In the genomic region with DNA sequence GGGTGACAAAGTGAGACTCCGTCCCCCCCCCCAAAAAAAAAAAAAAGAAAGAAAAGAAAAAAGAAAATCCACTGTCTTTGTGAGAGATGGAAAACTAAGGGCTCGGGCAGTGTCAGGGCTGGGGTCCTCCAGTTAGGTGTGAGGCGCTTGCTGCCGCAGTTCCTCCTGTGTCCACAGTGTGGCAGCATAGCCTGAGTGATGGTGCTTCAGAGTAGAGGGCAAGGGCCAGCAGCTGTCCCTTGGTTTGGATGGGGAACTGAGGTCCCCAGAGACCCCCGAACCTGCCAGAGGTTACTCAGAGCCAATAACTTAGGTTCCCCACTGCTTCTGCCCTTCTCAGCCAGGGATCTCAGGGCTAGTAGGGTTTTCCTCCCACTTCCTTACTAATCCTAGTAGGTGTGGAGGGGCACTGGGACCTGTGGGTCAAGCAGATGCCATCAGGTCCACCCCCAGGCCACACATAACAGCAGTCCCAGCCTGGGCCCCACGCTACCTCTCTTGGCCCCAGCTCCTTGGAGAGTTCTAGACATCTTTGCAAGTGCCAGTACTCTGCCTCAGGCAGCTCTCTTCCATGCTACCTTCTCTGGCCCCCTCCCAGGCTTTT, we compare ENCODE assay signal across 8 cellular contexts. TPM values are rescaled to one million over a fixed set of nuclear protein-coding genes. Genes with fewer than 3 reads are reported as not detected.
A peak's percentile ranks its signal among the peaks of the same experiment; 100 is the strongest.
DNase-seq lines count a peak whose midpoint lies in the region; ATAC-seq and TF ChIP-seq lines count a peak whose summit lies in the region.

No MANE protein-coding gene starts in this region.

- intact Hi-C loops in Calu3 (cut with micrococcal nuclease; ENCODE audit: unreplicated experiment) (no loop called here), upper lobe of right lung (cut with DNase I) (no loop called here)

- no peak overlapping the region for H3K27ac ChIP-seq in SJCRH30
- no peak overlapping the region for H3K27ac ChIP-seq in parathyroid adenoma
- H3K27ac ChIP-seq in upper lobe of right lung = no peak overlapping the region

- ATAC-seq in upper lobe of right lung (peak; percentile 96), HG02870 (IDR thresholded peaks at IDR 0.05; ENCODE audit: unreplicated experiment) (no peak)

- no TSS peak for BruUV-seq in Calu3 (replicated peaks; lab: Mats Ljungman, UMichigan)

- H3K9me3 ChIP-seq in SJCRH30 (replicated peaks) (no peaks in the 10 kb centered on the region), parathyroid adenoma (ENCODE audit: control insufficient read depth, low read length) (no peaks in the 10 kb centered on the region), upper lobe of right lung (no peaks in the 10 kb centered on the region)

- H3K4me1 ChIP-seq in SJCRH30 (peaks cover 17% of the 10 kb centered on the region), parathyroid adenoma (no peaks in the 10 kb centered on the region), upper lobe of right lung (peaks cover 8% of the 10 kb centered on the region)

- no peaks in the 10 kb centered on the region for H3K36me3 ChIP-seq in SJCRH30
- H3K36me3 ChIP-seq in parathyroid adenoma (ENCODE audit: control insufficient read depth, insufficient read depth, low read length) = no peaks in the 10 kb centered on the region
- H3K36me3 ChIP-seq in upper lobe of right lung = no peaks in the 10 kb centered on the region

- H3K9me3 Mint-ChIP-seq in Calu3 (ENCODE audit: low read depth, unreplicated experiment) = no peaks in the 10 kb centered on the region

- H2AFZ ChIP-seq in parathyroid adenoma = no peak overlapping the region

- no peaks in the 10 kb centered on the region for H3K79me2 ChIP-seq in parathyroid adenoma

- no peak overlapping the region for H3K4me3 ChIP-seq in SJCRH30
- H3K4me3 ChIP-seq in parathyroid adenoma (ENCODE audit: low read depth, low read length) = no peak overlapping the region
- no peak overlapping the region for H3K4me3 ChIP-seq in upper lobe of right lung

- no peak overlapping the region for H3K4me3 Mint-ChIP-seq in Calu3 (ENCODE audit: low read depth, unreplicated experiment)

- H3K4me2 ChIP-seq in parathyroid adenoma (ENCODE audit: low read length) = no peak overlapping the region

- CTCF ChIA-PET in Calu3 (lab: Charles Lee) = interaction anchor here (1.1 kb wide), 1 partner anchor 40 kb away, joined by 3 read pairs; no protein-coding TSS in a partner anchor

- peak; percentile 85 for TF ChIP-seq CTCF in Calu3 (IDR thresholded peaks at IDR 0.05; ENCODE audit: unreplicated experiment)
- peak; percentile 94 for TF ChIP-seq CTCF in parathyroid adenoma (IDR thresholded peaks at IDR 0.05)
- peak; percentile 92 for TF ChIP-seq CTCF in upper lobe of right lung (IDR thresholded peaks at IDR 0.05)

- H3K9ac ChIP-seq in parathyroid adenoma = no peak overlapping the region

- no peaks in the 10 kb centered on the region for H3K4me1 Mint-ChIP-seq in Calu3 (ENCODE audit: low read depth, unreplicated experiment)

- H3K36me3 Mint-ChIP-seq in Calu3 (ENCODE audit: insufficient read depth, unreplicated experiment) = no peaks in the 10 kb centered on the region

- DNase-seq in Calu3 (peak; percentile 72), HT1080 (ENCODE audit: low read depth) (peak; percentile 58), SJCRH30 (peak; percentile 94 to 99), globus pallidus (ENCODE audit: low spot score) (peak; percentile 68), upper lobe of right lung (peak; percentile 85)
- DNase-seq in activated naive CD4-positive, alpha-beta T cell (lab: John Stamatoyannopoulos, UW) = peak; percentile 10 to 63 (median 47)

- no peaks in the 10 kb centered on the region for H3K27me3 ChIP-seq in SJCRH30
- no peaks in the 10 kb centered on the region for H3K27me3 ChIP-seq in parathyroid adenoma (ENCODE audit: control insufficient read depth, insufficient read depth, low read length)
- H3K27me3 ChIP-seq in upper lobe of right lung = no peaks in the 10 kb centered on the region

- no peak overlapping the region for H3K27ac Mint-ChIP-seq in Calu3 (ENCODE audit: unreplicated experiment)

- no peaks in the 10 kb centered on the region for H3K27me3 Mint-ChIP-seq in Calu3 (ENCODE audit: unreplicated experiment)

RNA-seq across cellular contexts. Expression of a gene that starts 7.9 kb away (rescaled TPM):
- 10.0 and 10.7 TPM in 2 replicates for total RNA-seq in Calu3 (2022)
- total RNA-seq in HT1080 (2014; rRNA removed; shearing (Covaris generic)) = 36.5 and 39.3 TPM in 2 replicates
- polyA plus RNA-seq in HT1080 (2015; cell fraction: cytosol; rRNA removed) = 47.7 and 48.6 TPM in 2 replicates
- 54.8 and 54.9 TPM in 2 replicates for polyA plus RNA-seq in HT1080 (2015; cell fraction: nucleus; rRNA removed)
- 75.0 and 78.3 TPM in 2 replicates for total RNA-seq in SJCRH30 (2014; rRNA removed; shearing (Covaris generic))
- 11.7 TPM for total RNA-seq in upper lobe of right lung

RNA-seq across cellular contexts. Expression of a gene that starts 33.9 kb away (rescaled TPM):
- total RNA-seq in Calu3 (2022) (51.7 and 54.9 TPM in 2 replicates), upper lobe of right lung (99.1 TPM)
- 75.9 and 91.6 TPM in 2 replicates for total RNA-seq in HT1080 (2014; rRNA removed; shearing (Covaris generic))
- polyA plus RNA-seq in HT1080 (2015; cell fraction: cytosol; rRNA removed) = 80.4 and 81.9 TPM in 2 replicates
- polyA plus RNA-seq in HT1080 (2015; cell fraction: nucleus; rRNA removed) = 33.8 and 34.6 TPM in 2 replicates
- total RNA-seq in SJCRH30 (2014; rRNA removed; shearing (Covaris generic)) = 297 and 308 TPM in 2 replicates

RNA-seq across cellular contexts. Expression of a gene that starts 41.0 kb away (rescaled TPM):
- total RNA-seq in Calu3 (2022) (281 and 298 TPM in 2 replicates), upper lobe of right lung (295 TPM)
- 189 and 191 TPM in 2 replicates for total RNA-seq in HT1080 (2014; rRNA removed; shearing (Covaris generic))
- polyA plus RNA-seq in HT1080 (2015; cell fraction: cytosol; rRNA removed) = 80.9 and 105 TPM in 2 replicates
- polyA plus RNA-seq in HT1080 (2015; cell fraction: nucleus; rRNA removed) = 232 and 272 TPM in 2 replicates
- total RNA-seq in SJCRH30 (2014; rRNA removed; shearing (Covaris generic)) = 270 and 288 TPM in 2 replicates

RNA-seq across cellular contexts. Expression of a gene that starts 42.9 kb away (rescaled TPM):
- total RNA-seq in Calu3 (2022) (13.3 and 14.7 TPM in 2 replicates), upper lobe of right lung (12.0 TPM)
- total RNA-seq in HT1080 (2014; rRNA removed; shearing (Covaris generic)) = 5.7 and 8.1 TPM in 2 replicates
- polyA plus RNA-seq in HT1080 (2015; cell fraction: cytosol; rRNA removed) = 4.0 and 5.8 TPM in 2 replicates
- polyA plus RNA-seq in HT1080 (2015; cell fraction: nucleus; rRNA removed) = 14.5 and 14.8 TPM in 2 replicates
- 17.5 and 18.4 TPM in 2 replicates for total RNA-seq in SJCRH30 (2014; rRNA removed; shearing (Covaris generic))
